ENCODE assay signal across 10 cellular contexts in genomic region chr21:31293986-31294385, GRCh38. TPM values are rescaled to one million over a fixed set of nuclear protein-coding genes. Genes with fewer than 3 reads are reported as not detected.
DNase-seq lines count a peak whose midpoint lies in the region; ATAC-seq and TF ChIP-seq lines count a peak whose summit lies in the region.
"Had no signal": no experiment of that assay in that cellular context is flagged by ENCODE, and none has a peak within 500 bp of the region (broad histone marks: within the 10 kb centered on the region; RNA-seq: fewer than 3 reads in every experiment).

No MANE protein-coding gene starts in this region.

- H3K14ac ChIP-seq in trophoblast cell (ENCODE audit: low read length): no peak overlapping the region

- H2BK120ac ChIP-seq in trophoblast cell (ENCODE audit: insufficient read depth, low read length, poor library complexity): no peak overlapping the region

- H3K4me2 ChIP-seq in PC-9 (peak overlapping the region; percentile 2; the same call in 1 of the 2 replicates), trophoblast cell (ENCODE audit: low read length) (peak overlapping the region; percentile 28)

- H4K91ac ChIP-seq in trophoblast cell (ENCODE audit: low read depth, low read length): no peak overlapping the region

- H3K79me2 ChIP-seq in PC-9 (ENCODE audit: low read depth): 0 out of 2 replicates have a peak, but pooled peaks cover 4% of the 10 kb centered on the region
- H3K79me2 ChIP-seq in trophoblast cell (ENCODE audit: control insufficient read depth, insufficient read depth, low read length, poor library complexity): no peaks in the 10 kb centered on the region

- no peak for ATAC-seq in T-cell (replicated peaks in 1 of 4)
- ATAC-seq in HG03439 (IDR thresholded peaks at IDR 0.05; ENCODE audit: unreplicated experiment): no peak

- TF ChIP-seq CTCF in PC-9 (conservative IDR thresholded peaks at IDR 0.05): no peak
- TF ChIP-seq CTCF in brain microvascular endothelial cell (IDR thresholded peaks at IDR 0.05; ENCODE audit: low read depth, low read length, missing control alignments): no peak

- no peak overlapping the region for H4K12ac ChIP-seq in trophoblast cell (ENCODE audit: low read depth, low read length)

- BruUV-seq in PC-9 (replicated peaks; lab: Mats Ljungman, UMichigan): no TSS peak

- CTCF ChIA-PET in PC-9 (lab: Charles Lee) (no interaction called here), T-cell (lab: Charles Lee) (interaction anchor here in 1 of 2 donors (0.6 kb wide), 1 partner anchor 136 kb away, joined by 4 read pairs; no protein-coding TSS in a partner anchor)

- no peak overlapping the region for H3K18ac ChIP-seq in trophoblast cell (ENCODE audit: low read length)

- no peaks in the 10 kb centered on the region for H3K79me1 ChIP-seq in trophoblast cell (ENCODE audit: low read length)

- H3K9me2 ChIP-seq in PC-9 (ENCODE audit: insufficient read depth): no peaks in the 10 kb centered on the region

- H3K27me3 Mint-ChIP-seq in T-cell: no peaks in the 10 kb centered on the region

- peak; percentile 52 for DNase-seq in AG08396 (ENCODE audit: low spot score)
- DNase-seq in PC-9: peak; percentile 23 to 49
- peak; percentile 92 for DNase-seq in brain microvascular endothelial cell
- peak; percentile 57 to 72 for DNase-seq in trophoblast cell
- no peak for DNase-seq in T-cell
- DNase-seq in DMS153 treated with DMSO at 0.1 percent for 48 hours (lab: John Stamatoyannopoulos, UW; ENCODE audit: unreplicated experiment): no peak
- no peak for DNase-seq in NCI-H82 (lab: John Stamatoyannopoulos, UW)
- DNase-seq: GDM1, heart right ventricle had no signal

- intact Hi-C loops in PC-9 (cut with micrococcal nuclease; ENCODE audit: unreplicated experiment): no loop called here

- in situ Hi-C loops in brain microvascular endothelial cell (cut with HindIII; ENCODE audit: low pct_ligation_motif_present, low sequenced_read_pairs): no loop called here

- no peak overlapping the region for H4K8ac ChIP-seq in trophoblast cell (ENCODE audit: low read depth, low read length)

- peaks cover 0 to 4% (median 0%) of the 10 kb centered on the region in 3 donors for H3K4me1 Mint-ChIP-seq in T-cell

- H3K9me3 Mint-ChIP-seq in T-cell: no peaks in the 10 kb centered on the region

- H3K23ac ChIP-seq in trophoblast cell (ENCODE audit: low read length): no peak overlapping the region

- H3F3A ChIP-seq in PC-9 (ENCODE audit: insufficient read depth, low read depth): no peaks in the 10 kb centered on the region

- H3K27ac Mint-ChIP-seq in T-cell: no peak overlapping the region

- H3K9me3 ChIP-seq in PC-9 (ENCODE audit: insufficient read depth, low read depth): no peaks in the 10 kb centered on the region
- H3K9me3 ChIP-seq in trophoblast cell (ENCODE audit: insufficient read depth, low read depth, low read length): no peaks in the 10 kb centered on the region
- H3K9me3 ChIP-seq: heart right ventricle had no signal

- H3K4me3 Mint-ChIP-seq in T-cell: no peak overlapping the region

- H2AFZ ChIP-seq in PC-9: no peak overlapping the region
- no peak overlapping the region for H2AFZ ChIP-seq in trophoblast cell (ENCODE audit: insufficient read depth, low read length, poor library complexity)

- H3K4me1 ChIP-seq in PC-9 (replicated peaks; ENCODE audit: insufficient read depth) (peaks cover 8% of the 10 kb centered on the region; the same call in 1 of the 2 replicates), trophoblast cell (ENCODE audit: control insufficient read depth in 1 of 2, insufficient read depth in 2 of 2, low read length in 2 of 2) (peaks cover 2 to 4% of the 10 kb centered on the region in 2 experiments)
- H3K4me1 ChIP-seq: heart right ventricle had no signal

- no peak overlapping the region for H2BK12ac ChIP-seq in trophoblast cell (ENCODE audit: low read length)

- H3K9ac ChIP-seq in trophoblast cell (ENCODE audit: low read length): no peak overlapping the region

- no peaks in the 10 kb centered on the region for H3K27me3 ChIP-seq in PC-9 (ENCODE audit: insufficient read depth, low read depth)
- H3K27me3 ChIP-seq in brain microvascular endothelial cell (replicated peaks): no peaks in the 10 kb centered on the region
- no peaks in the 10 kb centered on the region for H3K27me3 ChIP-seq in trophoblast cell (ENCODE audit: insufficient read depth, low read length)
- H3K27me3 ChIP-seq: heart right ventricle had no signal

- H2AK5ac ChIP-seq in trophoblast cell (ENCODE audit: low read length): no peak overlapping the region

- no peak overlapping the region for H2BK5ac ChIP-seq in trophoblast cell (ENCODE audit: low read depth, low read length, poor library complexity)

- H3K4me3 ChIP-seq in PC-9 (no peak overlapping the region), brain microvascular endothelial cell (ENCODE audit: low read depth, low read length) (no peak overlapping the region), trophoblast cell (ENCODE audit: low read depth, low read length) (no peak overlapping the region)
- H3K4me3 ChIP-seq: heart right ventricle had no signal

- no peak overlapping the region for H3K27ac ChIP-seq in PC-9
- peak overlapping the region; percentile 45 for H3K27ac ChIP-seq in brain microvascular endothelial cell
- H3K27ac ChIP-seq in trophoblast cell (ENCODE audit: low read depth, low read length): no peak overlapping the region
- H3K27ac ChIP-seq: heart right ventricle had no signal

- no peaks in the 10 kb centered on the region for H3K36me3 ChIP-seq in PC-9 (ENCODE audit: low read depth)
- no peaks in the 10 kb centered on the region for H3K36me3 ChIP-seq in brain microvascular endothelial cell (replicated peaks)
- H3K36me3 ChIP-seq in trophoblast cell (ENCODE audit: control insufficient read depth in 1 of 2, insufficient read depth in 2 of 2, low read length in 2 of 2): no peaks in the 10 kb centered on the region
- H3K36me3 ChIP-seq: heart right ventricle had no signal

- no peaks in the 10 kb centered on the region for H4K20me1 ChIP-seq in PC-9 (ENCODE audit: insufficient read depth)

- no peak overlapping the region for H3K4ac ChIP-seq in trophoblast cell (ENCODE audit: low read depth, low read length)

- H3K36me3 Mint-ChIP-seq in T-cell: peaks cover 4% of the 10 kb centered on the region

- POLR2A ChIA-PET in PC-9 (lab: Charles Lee; ENCODE audit: unreplicated experiment): no interaction called here
- POLR2A ChIA-PET in T-cell (lab: Charles Lee): interaction anchor here in 1 of 2 donors (0.6 kb wide), 1 partner anchor 15 kb away, joined by 3 read pairs; no protein-coding TSS in a partner anchor

RNA-seq across cellular contexts. Expression of gene TIAM1, which starts 50.1 kb away (rescaled TPM):
- total RNA-seq in PC-9 (2021) (19.7 and 22.5 TPM in 2 replicates), T-cell (10 to 100 TPM; 60.8 to 79.4 (median 65.5) TPM)
- polyA plus RNA-seq in trophoblast cell (2013): 11.0 and 11.3 TPM in 2 replicates

Comparison
In these comparisons a context has a peak if more than half of its experiments do, and no peak if none do; other contexts are left out.
1. DNase-seq: peak in AG08396 (single experiment), PC-9 (2 of 2), brain microvascular endothelial cell (single experiment) and trophoblast cell (2 of 2); none in T-cell (0 of 34), DMS153 treated with DMSO at 0.1 percent for 48 hours (single experiment) and NCI-H82 (single experiment).